ENCODE assay signal across 35 cellular contexts in the genomic region with DNA sequence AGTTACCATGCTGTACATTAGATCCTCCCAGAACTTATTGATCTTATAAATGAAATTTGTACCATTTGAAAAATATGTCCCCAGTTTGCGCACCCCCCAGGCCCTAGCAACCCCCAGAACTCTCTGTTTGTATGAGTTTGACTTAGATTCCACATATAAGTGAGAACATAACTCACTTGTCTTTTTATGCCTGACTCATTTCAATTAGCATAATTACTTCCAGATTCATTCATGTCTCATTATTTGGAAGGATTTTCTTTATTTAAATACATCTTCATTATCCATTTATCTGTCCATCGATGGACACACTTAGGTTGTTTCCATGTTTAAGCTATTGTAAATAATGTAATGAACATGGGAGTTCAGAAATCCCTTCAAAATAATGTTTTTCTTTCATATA.
"Had no signal": no experiment of that assay in that cellular context is flagged by ENCODE, and none has a peak within 500 bp of the region (broad histone marks: within the 10 kb centered on the region; RNA-seq: fewer than 3 reads in every experiment).

No MANE protein-coding gene starts in this region.

- H3K79me2 ChIP-seq: hepatocyte had no signal

- H2AFZ ChIP-seq: hepatocyte had no signal

- H3K9me3 Mint-ChIP-seq: activated CD4-positive, alpha-beta T cell treated with anti-CD3 and anti-CD28 coated beads, Interleukin-2, amount 10 ng/mL, durations not matched to agents 24 days and 14 days; dendritic cell treated with granulocyte-macrophage colony-stimulating factor and Interleukin-4, amounts not matched to agents 40 ng/mL and 50 ng/mL, for 4 days; endodermal cell had no signal

- H3K4me1 ChIP-seq: gastroesophageal sphincter, heart right ventricle had no signal

- H3K27me3 Mint-ChIP-seq: activated CD4-positive, alpha-beta memory T cell treated with anti-CD3 and anti-CD28 coated beads for 36 hours; activated CD4-positive, alpha-beta T cell treated with anti-CD3 and anti-CD28 coated beads for 36 hours; activated CD4-positive, alpha-beta T cell treated with anti-CD3 and anti-CD28 coated beads, Interleukin-2, amount 10 ng/mL, durations not matched to agents 24 days and 14 days; activated CD8-positive, alpha-beta memory T cell treated with anti-CD3 and anti-CD28 coated beads, Interleukin-2, amount 10 ng/mL, durations not matched to agents 7 days and 5 days; activated naive CD4-positive, alpha-beta T cell treated with anti-CD3 and anti-CD28 coated beads, Interleukin-2, amount 50 U/mL, for 24 hours; activated naive CD8-positive, alpha-beta T cell treated with anti-CD3 and anti-CD28 coated beads, Interleukin-2, amount 10 ng/mL, durations not matched to agents 7 days and 5 days; central memory CD8-positive, alpha-beta T cell; dendritic cell treated with granulocyte-macrophage colony-stimulating factor and Interleukin-4, amounts not matched to agents 40 ng/mL and 50 ng/mL, for 4 days; T-helper 17 cell had no signal

- H3K27ac Mint-ChIP-seq: activated CD4-positive, alpha-beta memory T cell treated with anti-CD3 and anti-CD28 coated beads for 36 hours; activated CD4-positive, alpha-beta T cell treated with anti-CD3 and anti-CD28 coated beads for 36 hours; activated CD4-positive, alpha-beta T cell treated with anti-CD3 and anti-CD28 coated beads, Interleukin-2, amount 10 ng/mL, durations not matched to agents 24 days and 14 days; activated CD8-positive, alpha-beta memory T cell treated with anti-CD3 and anti-CD28 coated beads, Interleukin-2, amount 10 ng/mL, durations not matched to agents 7 days and 5 days; activated CD8-positive, alpha-beta T cell treated with anti-CD3 and anti-CD28 coated beads, Interleukin-2, amount 10 ng/mL, durations not matched to agents 7 days and 5 days; activated naive CD4-positive, alpha-beta T cell treated with anti-CD3 and anti-CD28 coated beads for 36 hours; activated naive CD4-positive, alpha-beta T cell treated with anti-CD3 and anti-CD28 coated beads, Interleukin-2, amount 50 U/mL, for 24 hours; activated naive CD8-positive, alpha-beta T cell treated with anti-CD3 and anti-CD28 coated beads, Interleukin-2, amount 10 ng/mL, durations not matched to agents 7 days and 5 days; activated T-helper 1 cell treated with anti-CD3 and anti-CD28 coated beads, Interleukin-12 subunit alpha, Interleukin-12 subunit beta, Interleukin-2, Interleukin-4 antibody, amounts not matched to agents 30 ng/mL and 10 ng/mL and 1 ng/mL, durations not matched to agents 14 hours and 24 hours and 36 hours; activated T-helper 2 cell treated with anti-CD3 and anti-CD28 coated beads, Interferon-gamma antibody, Interleukin-2, Interleukin-4, amounts not matched to agents 10 μg/mL and 5 μg/mL and 100 μg/mL, durations not matched to agents 14 hours and 24 hours and 36 hours; dendritic cell treated with granulocyte-macrophage colony-stimulating factor and Interleukin-4, amounts not matched to agents 40 ng/mL and 50 ng/mL, for 4 days; endodermal cell; T-helper 17 cell; T-helper 2 cell treated with Interferon-gamma antibody and Interleukin-4, amounts not matched to agents 5 μg/mL and 100 μg/mL, for 36 hours had no signal

- H3K4me2 ChIP-seq: hepatocyte had no signal

- ATAC-seq: activated CD4-positive, alpha-beta T cell treated with anti-CD3 and anti-CD28 coated beads for 36 hours; activated CD8-positive, alpha-beta memory T cell treated with anti-CD3 and anti-CD28 coated beads, Interleukin-2, amount 10 ng/mL, durations not matched to agents 7 days and 5 days; activated CD8-positive, alpha-beta T cell treated with anti-CD3 and anti-CD28 coated beads, Interleukin-2, amount 10 ng/mL, durations not matched to agents 7 days and 5 days; esophagus mucosa; gastroesophageal sphincter; heart right ventricle; T-helper 17 cell had no signal

- H3K4me1 Mint-ChIP-seq: activated CD4-positive, alpha-beta T cell treated with anti-CD3 and anti-CD28 coated beads for 36 hours; activated CD4-positive, alpha-beta T cell treated with anti-CD3 and anti-CD28 coated beads, Interleukin-2, amount 10 ng/mL, durations not matched to agents 24 days and 14 days; activated CD8-positive, alpha-beta memory T cell treated with anti-CD3 and anti-CD28 coated beads, Interleukin-2, amount 10 ng/mL, durations not matched to agents 7 days and 5 days; activated naive CD4-positive, alpha-beta T cell treated with anti-CD3 and anti-CD28 coated beads, Interleukin-2, amount 50 U/mL, for 24 hours; activated naive CD8-positive, alpha-beta T cell treated with anti-CD3 and anti-CD28 coated beads, Interleukin-2, amount 10 ng/mL, durations not matched to agents 7 days and 5 days; central memory CD8-positive, alpha-beta T cell; endodermal cell; T-helper 17 cell had no signal

- H3K36me3 ChIP-seq: brain microvascular endothelial cell, gastroesophageal sphincter, heart right ventricle had no signal

- H3K4me3 ChIP-seq: coronary artery, dorsolateral prefrontal cortex, gastroesophageal sphincter, heart right ventricle, hepatocyte had no signal

- H3K4me3 Mint-ChIP-seq: activated CD4-positive, alpha-beta memory T cell treated with anti-CD3 and anti-CD28 coated beads for 36 hours; activated CD4-positive, alpha-beta T cell treated with anti-CD3 and anti-CD28 coated beads for 36 hours; activated CD4-positive, alpha-beta T cell treated with anti-CD3 and anti-CD28 coated beads, Interleukin-2, amount 10 ng/mL, durations not matched to agents 24 days and 14 days; activated CD8-positive, alpha-beta memory T cell treated with anti-CD3 and anti-CD28 coated beads, Interleukin-2, amount 10 ng/mL, durations not matched to agents 7 days and 5 days; activated CD8-positive, alpha-beta T cell treated with anti-CD3 and anti-CD28 coated beads, Interleukin-2, amount 10 ng/mL, durations not matched to agents 7 days and 5 days; activated naive CD4-positive, alpha-beta T cell treated with anti-CD3 and anti-CD28 coated beads for 36 hours; activated naive CD4-positive, alpha-beta T cell treated with anti-CD3 and anti-CD28 coated beads, Interleukin-2, amount 50 U/mL, for 24 hours; activated naive CD8-positive, alpha-beta T cell treated with anti-CD3 and anti-CD28 coated beads, Interleukin-2, amount 10 ng/mL, durations not matched to agents 7 days and 5 days; activated T-helper 1 cell treated with anti-CD3 and anti-CD28 coated beads, Interleukin-12 subunit alpha, Interleukin-12 subunit beta, Interleukin-2, Interleukin-4 antibody, amounts not matched to agents 30 ng/mL and 10 ng/mL and 1 ng/mL, durations not matched to agents 14 hours and 24 hours and 36 hours; central memory CD8-positive, alpha-beta T cell; dendritic cell treated with granulocyte-macrophage colony-stimulating factor and Interleukin-4, amounts not matched to agents 40 ng/mL and 50 ng/mL, for 4 days; endodermal cell; T-helper 17 cell; T-helper 2 cell treated with Interferon-gamma antibody and Interleukin-4, amounts not matched to agents 5 μg/mL and 100 μg/mL, for 36 hours had no signal

- H3K27ac ChIP-seq: brain microvascular endothelial cell, coronary artery, dorsolateral prefrontal cortex, gastroesophageal sphincter, heart right ventricle, hepatocyte had no signal

- FAIRE-seq: astrocyte, bronchial epithelial cell had no signal

- DNase-seq: activated CD4-positive, alpha-beta memory T cell treated with anti-CD3 and anti-CD28 coated beads for 36 hours; activated CD4-positive, alpha-beta T cell treated with anti-CD3 and anti-CD28 coated beads for 36 hours; activated CD4-positive, alpha-beta T cell treated with anti-CD3 and anti-CD28 coated beads, Interleukin-2, amount 10 ng/mL, durations not matched to agents 24 days and 14 days; activated CD4-positive, CD25-positive, alpha-beta regulatory T cell; activated CD4-positive, CD25-positive, alpha-beta regulatory T cell treated with anti-CD3 and anti-CD28 coated beads, Interleukin-2, amount 50 U/mL, for 72 hours; activated CD8-positive, alpha-beta memory T cell treated with anti-CD3 and anti-CD28 coated beads, Interleukin-2, amount 10 ng/mL, durations not matched to agents 7 days and 5 days; activated CD8-positive, alpha-beta memory T cell treated with anti-CD3 and anti-CD28 coated beads, Interleukin-2, amount 50 U/mL, for 4 hours; activated CD8-positive, alpha-beta T cell treated with anti-CD3 and anti-CD28 coated beads, Interleukin-2, amount 10 ng/mL, durations not matched to agents 7 days and 5 days; activated effector memory CD4-positive, alpha-beta T cell treated with anti-CD3 and anti-CD28 coated beads, Interleukin-2, amount 50 U/mL, for 16 hours; activated naive CD4-positive, alpha-beta T cell treated with anti-CD3 and anti-CD28 coated beads for 36 hours; activated naive CD8-positive, alpha-beta T cell treated with anti-CD3 and anti-CD28 coated beads, Interleukin-2, amount 10 ng/mL, durations not matched to agents 7 days and 5 days; activated T-cell treated with anti-CD3 and anti-CD28 coated beads, Interleukin-2, amount 50 U/mL, for 1 hour; activated T-cell treated with anti-CD3 and anti-CD28 coated beads, Interleukin-2, amount 50 U/mL, for 48 hours; amniotic stem cell; anterior cingulate cortex; brain microvascular endothelial cell; dorsolateral prefrontal cortex; effector memory CD4-positive, alpha-beta T cell; endodermal cell; foreskin melanocyte; heart right ventricle; T-helper 17 cell; T1000 had no signal

- H3K27me3 ChIP-seq: brain microvascular endothelial cell, dorsolateral prefrontal cortex, gastroesophageal sphincter, heart right ventricle, hepatocyte had no signal

- H3K9me3 ChIP-seq: gastroesophageal sphincter had no signal

- H3K36me3 Mint-ChIP-seq: activated CD4-positive, alpha-beta memory T cell treated with anti-CD3 and anti-CD28 coated beads for 36 hours; activated CD8-positive, alpha-beta memory T cell treated with anti-CD3 and anti-CD28 coated beads, Interleukin-2, amount 10 ng/mL, durations not matched to agents 7 days and 5 days; activated naive CD4-positive, alpha-beta T cell treated with anti-CD3 and anti-CD28 coated beads, Interleukin-2, amount 50 U/mL, for 24 hours; activated naive CD8-positive, alpha-beta T cell treated with anti-CD3 and anti-CD28 coated beads, Interleukin-2, amount 10 ng/mL, durations not matched to agents 7 days and 5 days had no signal
